In genomic region chr9:132673355-132673754, GRCh38 we compare ENCODE assay signal across 9 cellular contexts. TPM values are rescaled to one million over a fixed set of nuclear protein-coding genes. Genes with fewer than 3 reads are reported as not detected.
DNase-seq lines count a peak whose midpoint lies in the region; ATAC-seq, FAIRE-seq and TF ChIP-seq lines count a peak whose summit lies in the region.
"Had no signal": no experiment of that assay in that cellular context is flagged by ENCODE, and none has a peak within 500 bp of the region (broad histone marks: within the 10 kb centered on the region; RNA-seq: fewer than 3 reads in every experiment).

No MANE protein-coding gene starts in this region.

- H3K4me3 Mint-ChIP-seq in stimulated activated effector memory CD8-positive, alpha-beta T cell treated with anti-CD3 and anti-CD28 coated beads, Interleukin-12 subunit alpha, Interleukin-12 subunit beta, amount 100 ng/mL, for 72 hours, result peak overlapping the region; percentile 89

- no peaks in the 10 kb centered on the region for H3K9me3 ChIP-seq in HepG2 (ENCODE audit: low read length)
- H3K9me3 ChIP-seq in right lobe of liver, result no peaks in the 10 kb centered on the region

- H3K4me2 ChIP-seq in HepG2 (ENCODE audit: low read depth, low read length), result peak overlapping the region; percentile 40

- DNase-seq in HepG2 (ENCODE audit: low spot score) (peak; percentile 64), right lobe of liver (no peak), NCI-H82 treated with DMSO at 0.1 percent for 48 hours (lab: John Stamatoyannopoulos, UW; ENCODE audit: unreplicated experiment) (peak; percentile 17), epithelial cell of proximal tubule (ENCODE audit: low read depth) (no peak)
- no peak for DNase-seq in stimulated activated effector memory CD8-positive, alpha-beta T cell treated with anti-CD3 and anti-CD28 coated beads, Interleukin-12 subunit alpha, Interleukin-12 subunit beta, amount 100 ng/mL, for 72 hours (ENCODE audit: low spot score in 2 of 2)
- DNase-seq in activated CD8-positive, alpha-beta memory T cell treated with anti-CD3 and anti-CD28 coated beads for 24 hours, result no peak

- H3K9ac ChIP-seq in HepG2 (ENCODE audit: insufficient read depth, low read depth, low read length), result no peak overlapping the region

- intact Hi-C loops in HepG2 (cut with micrococcal nuclease; ENCODE audit: unreplicated experiment) (no loop called here), right lobe of liver (cut with DNase I) (no loop called here)

- peak; percentile 23; the same call in 2 of the 3 replicates for ATAC-seq in HepG2
- ATAC-seq in right lobe of liver, result no peak
- ATAC-seq in stimulated activated effector memory CD8-positive, alpha-beta T cell treated with anti-CD3 and anti-CD28 coated beads, Interleukin-12 subunit alpha, Interleukin-12 subunit beta, amount 100 ng/mL, for 72 hours, result no peak
- ATAC-seq in GM21423 (IDR thresholded peaks at IDR 0.05; ENCODE audit: unreplicated experiment), result no peak
- no peak for ATAC-seq in GM18511 (IDR thresholded peaks at IDR 0.05; ENCODE audit: unreplicated experiment)

- TF ChIP-seq POLR2A in HepG2 (IDR thresholded peaks at IDR 0.05; ENCODE audit: insufficient read depth in 1 of 2, low read depth in 2 of 2, low read length in 2 of 2), result no peak
- TF ChIP-seq POLR2A in right lobe of liver (IDR thresholded peaks at IDR 0.05), result no peak

- H2AFZ ChIP-seq in HepG2 (ENCODE audit: low read length), result no peak overlapping the region

- in situ Hi-C loops in HepG2 (cut with HindIII; ENCODE audit: extremely low pct_ligation_motif_present, low pct_unique_long_range_greater_than_20kb), result no loop called here

- H3K4me1 Mint-ChIP-seq in stimulated activated effector memory CD8-positive, alpha-beta T cell treated with anti-CD3 and anti-CD28 coated beads, Interleukin-12 subunit alpha, Interleukin-12 subunit beta, amount 100 ng/mL, for 72 hours, result peaks cover 30% of the 10 kb centered on the region

- no peaks in the 10 kb centered on the region for H3K9me3 Mint-ChIP-seq in stimulated activated effector memory CD8-positive, alpha-beta T cell treated with anti-CD3 and anti-CD28 coated beads, Interleukin-12 subunit alpha, Interleukin-12 subunit beta, amount 100 ng/mL, for 72 hours

- no peak for TF ChIP-seq RAD21 in HepG2 (CRISPR knock-in tag; IDR thresholded peaks at IDR 0.05)

- no peak overlapping the region for H3K4me3 ChIP-seq in HepG2 (replicated peaks in 1 of 3; ENCODE audit: insufficient read depth in 1 of 3, low read depth in 2 of 3, low read length in 3 of 3)
- no peak overlapping the region for H3K4me3 ChIP-seq in right lobe of liver
- no peak overlapping the region for H3K4me3 ChIP-seq in epithelial cell of proximal tubule (ENCODE audit: low read depth, low read length)

- H4K20me1 ChIP-seq in HepG2 (ENCODE audit: insufficient read depth, low read length), result peaks cover 26% of the 10 kb centered on the region

- H3K27ac ChIP-seq in HepG2 (ENCODE audit: extremely low read length, insufficient read depth, low read length) (no peak overlapping the region), right lobe of liver (no peak overlapping the region)

- TF ChIP-seq CTCF in HepG2 (CRISPR knock-in tag; IDR thresholded peaks at IDR 0.05), result no peak
- TF ChIP-seq CTCF in right lobe of liver (IDR thresholded peaks at IDR 0.05), result no peak
- TF ChIP-seq CTCF in epithelial cell of proximal tubule (conservative IDR thresholded peaks at IDR 0.05; ENCODE audit: low read depth, low read length), result peak; percentile 24

- H3K36me3 Mint-ChIP-seq in stimulated activated effector memory CD8-positive, alpha-beta T cell treated with anti-CD3 and anti-CD28 coated beads, Interleukin-12 subunit alpha, Interleukin-12 subunit beta, amount 100 ng/mL, for 72 hours, result peaks cover 41% of the 10 kb centered on the region

- TF ChIP-seq EP300 in HepG2 (IDR thresholded peaks at IDR 0.05; ENCODE audit: low read depth in 2 of 2, low read length in 2 of 2) (no peak), HepG2 (CRISPR knock-in tag; IDR thresholded peaks at IDR 0.05; ENCODE audit: borderline replicate concordance) (no peak)

- no peak overlapping the region for H3K27ac Mint-ChIP-seq in stimulated activated effector memory CD8-positive, alpha-beta T cell treated with anti-CD3 and anti-CD28 coated beads, Interleukin-12 subunit alpha, Interleukin-12 subunit beta, amount 100 ng/mL, for 72 hours

- H3K36me3 ChIP-seq in HepG2 (replicated peaks in 1 of 2; ENCODE audit: control insufficient read depth in 1 of 2, insufficient read depth in 2 of 2, low read length in 2 of 2), result peaks cover 5 to 6% of the 10 kb centered on the region in 2 experiments; a peak in 4 of 5 replicates
- peaks cover 0 to 10% (median 1%) of the 10 kb centered on the region in 4 donors for H3K36me3 ChIP-seq in right lobe of liver

- 61% methylated on average over 6 of the region's 6 CpGs for WGBS in HepG2 (ENCODE audit: low lambda C conversion rate)
- 67% methylated on average over 6 of the region's 6 CpGs for whole genome bisulfite sequencing in right lobe of liver (ENCODE audit: insufficient coverage, low coverage, low lambda C conversion rate, missing lambda C conversion rate)

- POLR2A ChIA-PET in HepG2 (lab: Yijun Ruan, JAX), result interaction anchor here (0.6 kb wide), 1 partner anchor 274 kb away, joined by 3 read pairs; no protein-coding TSS in a partner anchor

- H3K79me2 ChIP-seq in HepG2 (ENCODE audit: insufficient read depth, low read length), result peaks cover 77% of the 10 kb centered on the region

- BruUV-seq in HepG2 (replicated peaks; lab: Mats Ljungman, UMichigan), result no TSS peak

- H3K4me1 ChIP-seq in HepG2 (ENCODE audit: insufficient read depth, low read length), result peaks cover 38% of the 10 kb centered on the region
- peaks cover 0 to 4% (median 0%) of the 10 kb centered on the region in 4 donors for H3K4me1 ChIP-seq in right lobe of liver

- peak; percentile 47 for FAIRE-seq in HepG2 (lab: Jason Lieb, UNC)
- FAIRE-seq: endometrium had no signal

- CTCF ChIA-PET in HepG2 (lab: Yijun Ruan, JAX; ENCODE audit: low intra/inter-chr PET ratio, low total read pairs), result no interaction called here

- H3K27me3 ChIP-seq in HepG2 (ENCODE audit: control insufficient read depth in 1 of 2, insufficient read depth in 2 of 2, low read length in 2 of 2) (no peaks in the 10 kb centered on the region; a peak in 1 of 5 replicates), right lobe of liver (no peaks in the 10 kb centered on the region)

RNA-seq across cellular contexts. Expression of gene GTF3C4, which starts 3.1 kb away (rescaled TPM):
- total RNA-seq in HepG2 (2016; rRNA removed; fragmentation: Illumina TruSeq; extraction: Trizol) (12.9 and 21.0 TPM in 2 replicates), right lobe of liver (1 to 10 TPM; 4.6 to 6.1 (median 5.5) TPM), epithelial cell of proximal tubule (7.2 and 13.3 TPM in 2 replicates)
- total RNA-seq in HepG2 (2016; cell fraction: cytosol; rRNA removed; fragmentation: Illumina TruSeq; extraction: Trizol; ENCODE audit: low read depth), result 1.3 and 1.4 TPM in 2 replicates
- total RNA-seq in HepG2 (2016; cell fraction: insoluble cytoplasmic fraction; rRNA removed; fragmentation: Illumina TruSeq; extraction: Trizol), result 12.8 and 19.0 TPM in 2 replicates
- 6.2 and 6.4 TPM in 2 replicates for total RNA-seq in HepG2 (2016; cell fraction: membrane; rRNA removed; fragmentation: Illumina TruSeq; extraction: Trizol)
- total RNA-seq in HepG2 (2016; cell fraction: nucleus; rRNA removed; fragmentation: Illumina TruSeq; extraction: Trizol), result 9.5 and 10.7 TPM in 2 replicates
- 2.6 TPM in 2 replicates for polyA plus RNA-seq in HepG2 (2011; rRNA removed)
- 1.8 and 2.5 TPM in 2 replicates for polyA plus RNA-seq in HepG2 (2011; cell fraction: cytosol; rRNA removed)
- 1.4 and 1.6 TPM in 2 replicates for polyA plus RNA-seq in HepG2 (2011; cell fraction: nucleus; rRNA removed)
- polyA plus RNA-seq in HepG2 (2012), result 6.4 and 7.5 TPM in 2 replicates
- 0.60 and 0.62 TPM in 2 replicates for polyA plus RNA-seq in HepG2 (2016; cell fraction: cytosol; fragmentation: Illumina TruSeq; extraction: Trizol; ENCODE audit: low read depth)
- 14.2 and 14.8 TPM in 2 replicates for polyA plus RNA-seq in HepG2 (2016; cell fraction: insoluble cytoplasmic fraction; fragmentation: Illumina TruSeq; extraction: Trizol; ENCODE audit: low read depth)
- 2.3 and 2.4 TPM in 2 replicates for polyA plus RNA-seq in HepG2 (2016; cell fraction: membrane; fragmentation: Illumina TruSeq; extraction: Trizol; ENCODE audit: low read depth)
- 8.8 and 9.0 TPM in 2 replicates for polyA plus RNA-seq in HepG2 (2016; cell fraction: nucleus; fragmentation: Illumina TruSeq; extraction: Trizol; ENCODE audit: insufficient read depth, low read depth)
- 6.8 and 18.0 TPM in 2 replicates for polyA minus RNA-seq in HepG2 (2011; rRNA and poly(A)+ RNA removed; ENCODE audit: low replicate concordance)
- polyA minus RNA-seq in HepG2 (2011; cell fraction: cytosol; rRNA and poly(A)+ RNA removed), result 4.9 and 6.3 TPM in 2 replicates
- polyA minus RNA-seq in HepG2 (2011; cell fraction: nucleus; rRNA and poly(A)+ RNA removed), result 4.2 and 5.2 TPM in 2 replicates

RNA-seq across cellular contexts. Expression of gene DDX31, which starts 3.6 kb away (rescaled TPM):
- total RNA-seq in HepG2 (2016; rRNA removed; fragmentation: Illumina TruSeq; extraction: Trizol), result 15.2 and 16.3 TPM in 2 replicates
- 5.8 and 5.9 TPM in 2 replicates for total RNA-seq in HepG2 (2016; cell fraction: cytosol; rRNA removed; fragmentation: Illumina TruSeq; extraction: Trizol; ENCODE audit: low read depth)
- total RNA-seq in HepG2 (2016; cell fraction: insoluble cytoplasmic fraction; rRNA removed; fragmentation: Illumina TruSeq; extraction: Trizol), result 14.1 and 16.0 TPM in 2 replicates
- total RNA-seq in HepG2 (2016; cell fraction: membrane; rRNA removed; fragmentation: Illumina TruSeq; extraction: Trizol), result 7.3 and 8.3 TPM in 2 replicates
- 23.3 and 27.4 TPM in 2 replicates for total RNA-seq in HepG2 (2016; cell fraction: nucleus; rRNA removed; fragmentation: Illumina TruSeq; extraction: Trizol)
- 11.4 and 12.3 TPM in 2 replicates for polyA plus RNA-seq in HepG2 (2011; rRNA removed)
- 6.9 and 8.1 TPM in 2 replicates for polyA plus RNA-seq in HepG2 (2011; cell fraction: cytosol; rRNA removed)
- 25.8 and 26.5 TPM in 2 replicates for polyA plus RNA-seq in HepG2 (2011; cell fraction: nucleus; rRNA removed)
- 8.7 and 10.1 TPM in 2 replicates for polyA plus RNA-seq in HepG2 (2012)
- 2.2 and 2.6 TPM in 2 replicates for polyA plus RNA-seq in HepG2 (2016; cell fraction: cytosol; fragmentation: Illumina TruSeq; extraction: Trizol; ENCODE audit: low read depth)
- polyA plus RNA-seq in HepG2 (2016; cell fraction: insoluble cytoplasmic fraction; fragmentation: Illumina TruSeq; extraction: Trizol; ENCODE audit: low read depth), result 12.7 and 14.8 TPM in 2 replicates
- polyA plus RNA-seq in HepG2 (2016; cell fraction: membrane; fragmentation: Illumina TruSeq; extraction: Trizol; ENCODE audit: low read depth), result 3.4 and 4.1 TPM in 2 replicates
- polyA plus RNA-seq in HepG2 (2016; cell fraction: nucleus; fragmentation: Illumina TruSeq; extraction: Trizol; ENCODE audit: insufficient read depth, low read depth), result 22.7 and 26.5 TPM in 2 replicates
- polyA minus RNA-seq in HepG2 (2011; rRNA and poly(A)+ RNA removed; ENCODE audit: low replicate concordance), result 11.4 and 54.6 TPM in 2 replicates
- 6.5 and 7.2 TPM in 2 replicates for polyA minus RNA-seq in HepG2 (2011; cell fraction: cytosol; rRNA and poly(A)+ RNA removed)
- 29.9 and 34.7 TPM in 2 replicates for polyA minus RNA-seq in HepG2 (2011; cell fraction: nucleus; rRNA and poly(A)+ RNA removed)
- 1 to 10 TPM; 7.1 to 8.7 (median 8.0) TPM for total RNA-seq in right lobe of liver
- total RNA-seq in epithelial cell of proximal tubule, result 8.1 and 15.2 TPM in 2 replicates

Comparison
In these comparisons a context has a peak if more than half of its experiments do, and no peak if none do; other contexts are left out.
1. DNase-seq: peak in HepG2 (single experiment) and NCI-H82 treated with DMSO at 0.1 percent for 48 hours (single experiment); none in right lobe of liver (0 of 3), epithelial cell of proximal tubule (single experiment), stimulated activated effector memory CD8-positive, alpha-beta T cell treated with anti-CD3 and anti-CD28 coated beads, Interleukin-12 subunit alpha, Interleukin-12 subunit beta, amount 100 ng/mL, for 72 hours (0 of 2) and activated CD8-positive, alpha-beta memory T cell treated with anti-CD3 and anti-CD28 coated beads for 24 hours (single experiment).